9 cellular contexts compared by ENCODE assay signal in the genomic region with DNA sequence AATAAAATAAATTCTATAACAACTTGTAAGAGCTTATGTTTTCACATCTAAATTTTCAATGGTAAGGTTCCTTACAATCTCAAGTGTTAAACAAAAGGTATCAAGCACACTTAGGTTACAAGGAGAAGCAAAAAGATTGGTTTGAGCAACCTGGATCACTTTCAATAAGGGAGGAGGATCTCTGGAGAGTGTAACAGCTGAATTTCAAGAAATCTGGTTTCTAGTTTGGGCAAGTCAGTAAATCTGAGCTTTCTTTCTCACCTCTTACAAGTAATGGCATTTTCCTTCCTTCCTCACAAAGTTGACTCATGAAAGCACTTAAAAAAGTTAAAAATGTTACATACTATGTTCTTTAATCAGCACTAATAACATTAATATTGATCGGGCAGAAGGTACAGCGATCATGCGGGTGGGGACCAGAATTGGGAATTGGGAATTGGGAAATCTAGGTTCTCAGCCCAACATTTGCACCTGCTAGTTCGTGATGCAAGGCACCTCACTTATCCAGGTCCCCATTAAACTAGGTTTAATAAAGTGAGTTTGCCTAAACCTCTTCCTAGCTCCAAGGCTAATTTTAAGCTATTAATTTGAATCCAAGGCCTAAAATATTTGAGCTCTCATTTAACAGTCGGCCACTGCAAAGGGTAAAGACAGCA. TPM values are rescaled to one million over a fixed set of nuclear protein-coding genes. Genes with fewer than 3 reads are reported as not detected.
DNase-seq lines count a peak whose midpoint lies in the region; ATAC-seq, FAIRE-seq and TF ChIP-seq lines count a peak whose summit lies in the region.
"Had no signal": no experiment of that assay in that cellular context is flagged by ENCODE, and none has a peak within 500 bp of the region (broad histone marks: within the 10 kb centered on the region; RNA-seq: fewer than 3 reads in every experiment).

No MANE protein-coding gene starts in this region.

- TF ChIP-seq POLR2A in suprapubic skin (IDR thresholded peaks at IDR 0.05), result no peak

- CTCF ChIA-PET in activated naive CD4-positive, alpha-beta T cell treated with anti-CD3 and anti-CD28 coated beads, Interleukin-2, amount 10 ng/mL, durations not matched to agents 7 days and 5 days (lab: Charles Lee), result interaction anchor here (0.7 to 1.2 kb wide), 3 partner anchors 26 to 35 kb away, joined by 3 to 5 read pairs (median 4); no protein-coding TSS in a partner anchor

- peaks cover 21% of the 10 kb centered on the region for H3K36me3 Mint-ChIP-seq in activated naive CD4-positive, alpha-beta T cell treated with anti-CD3 and anti-CD28 coated beads, Interleukin-2, amount 10 ng/mL, durations not matched to agents 7 days and 5 days
- peaks cover 41% of the 10 kb centered on the region for H3K36me3 Mint-ChIP-seq in activated T-helper 17 cell treated with anti-CD3 and anti-CD28 coated beads, Interleukin-2, amount 50 U/mL, for 72 hours (ENCODE audit: low read depth)

- FAIRE-seq in RCC 7860 (lab: Jason Lieb, UNC), result no peak
- FAIRE-seq: endometrium had no signal

- H3K9me3 Mint-ChIP-seq in activated naive CD4-positive, alpha-beta T cell treated with anti-CD3 and anti-CD28 coated beads, Interleukin-2, amount 10 ng/mL, durations not matched to agents 7 days and 5 days, result no peaks in the 10 kb centered on the region
- H3K9me3 Mint-ChIP-seq in activated T-helper 17 cell treated with anti-CD3 and anti-CD28 coated beads, Interleukin-2, amount 50 U/mL, for 72 hours, result no peaks in the 10 kb centered on the region

- peak overlapping the region; percentile 22 for H3K4me3 Mint-ChIP-seq in activated naive CD4-positive, alpha-beta T cell treated with anti-CD3 and anti-CD28 coated beads, Interleukin-2, amount 10 ng/mL, durations not matched to agents 7 days and 5 days
- peak overlapping the region; percentile 83 for H3K4me3 Mint-ChIP-seq in activated T-helper 17 cell treated with anti-CD3 and anti-CD28 coated beads, Interleukin-2, amount 50 U/mL, for 72 hours

- H3K4me1 Mint-ChIP-seq in activated naive CD4-positive, alpha-beta T cell treated with anti-CD3 and anti-CD28 coated beads, Interleukin-2, amount 10 ng/mL, durations not matched to agents 7 days and 5 days, result peaks cover 66% of the 10 kb centered on the region
- peaks cover 23% of the 10 kb centered on the region for H3K4me1 Mint-ChIP-seq in activated T-helper 17 cell treated with anti-CD3 and anti-CD28 coated beads, Interleukin-2, amount 50 U/mL, for 72 hours

- H3K9me3 ChIP-seq in suprapubic skin, result no peaks in the 10 kb centered on the region

- no peak for TF ChIP-seq CTCF in suprapubic skin (IDR thresholded peaks at IDR 0.05)

- peaks cover 4% of the 10 kb centered on the region for H3K27me3 Mint-ChIP-seq in activated naive CD4-positive, alpha-beta T cell treated with anti-CD3 and anti-CD28 coated beads, Interleukin-2, amount 10 ng/mL, durations not matched to agents 7 days and 5 days
- no peaks in the 10 kb centered on the region for H3K27me3 Mint-ChIP-seq in activated T-helper 17 cell treated with anti-CD3 and anti-CD28 coated beads, Interleukin-2, amount 50 U/mL, for 72 hours

- H3K36me3 ChIP-seq in suprapubic skin, result no peaks in the 10 kb centered on the region

- H3K4me3 ChIP-seq in suprapubic skin, result peak overlapping the region; percentile 94

- no peak for ATAC-seq in activated T-helper 17 cell treated with anti-CD3 and anti-CD28 coated beads, Interleukin-2, amount 50 U/mL, for 72 hours (replicated peaks)

- H3K4me1 ChIP-seq in suprapubic skin, result peaks cover 53% of the 10 kb centered on the region

- 47% methylated on average over 5 of the region's 5 CpGs for WGBS in suprapubic skin

- H3K27me3 ChIP-seq in suprapubic skin, result no peaks in the 10 kb centered on the region

- no peak overlapping the region for H3K27ac ChIP-seq in suprapubic skin

- H3K27ac Mint-ChIP-seq in activated naive CD4-positive, alpha-beta T cell treated with anti-CD3 and anti-CD28 coated beads, Interleukin-2, amount 10 ng/mL, durations not matched to agents 7 days and 5 days, result no peak overlapping the region
- H3K27ac Mint-ChIP-seq in activated T-helper 17 cell treated with anti-CD3 and anti-CD28 coated beads, Interleukin-2, amount 50 U/mL, for 72 hours, result peak overlapping the region; percentile 46

- TF ChIP-seq EP300 in suprapubic skin (IDR thresholded peaks at IDR 0.05), result no peak

- DNase-seq in activated naive CD4-positive, alpha-beta T cell treated with anti-CD3 and anti-CD28 coated beads, Interleukin-2, amount 10 ng/mL, durations not matched to agents 7 days and 5 days, result no peak
- no peak for DNase-seq in activated naive CD4-positive, alpha-beta T cell treated with anti-CD3 and anti-CD28 coated beads, Interleukin-2, amount 50 U/mL, for 16 hours
- DNase-seq in iris pigment epithelial cell (ENCODE audit: low read depth) (peak; percentile 8), suprapubic skin (ENCODE audit: low spot score in 2 of 2) (no peak), NAMALWA (ENCODE audit: low spot score) (no peak), RPMI8226 (no peak), RCC 7860 (ENCODE audit: low spot score) (no peak)

RNA-seq across cellular contexts. Expression of a gene that starts 3.1 kb away (rescaled TPM):
- 100 to 1,000 TPM; 102 to 110 TPM for total RNA-seq in activated T-helper 17 cell treated with anti-CD3 and anti-CD28 coated beads, Interleukin-2, amount 50 U/mL, for 72 hours
- 10 to 100 TPM; 48.7 to 73.0 (median 60.3) TPM for total RNA-seq in suprapubic skin

RNA-seq across cellular contexts. Expression of a gene that starts 28.4 kb away (rescaled TPM):
- total RNA-seq in activated T-helper 17 cell treated with anti-CD3 and anti-CD28 coated beads, Interleukin-2, amount 50 U/mL, for 72 hours, result 10 to 100 TPM; 31.9 to 40.4 TPM
- total RNA-seq in suprapubic skin, result 10 to 100 TPM in 2 of 4 donors, 1 to 10 TPM in 2; 9.7 to 15.4 (median 12.1) TPM
